ENCODE assay signal across 1 cellular context in the genomic region with DNA sequence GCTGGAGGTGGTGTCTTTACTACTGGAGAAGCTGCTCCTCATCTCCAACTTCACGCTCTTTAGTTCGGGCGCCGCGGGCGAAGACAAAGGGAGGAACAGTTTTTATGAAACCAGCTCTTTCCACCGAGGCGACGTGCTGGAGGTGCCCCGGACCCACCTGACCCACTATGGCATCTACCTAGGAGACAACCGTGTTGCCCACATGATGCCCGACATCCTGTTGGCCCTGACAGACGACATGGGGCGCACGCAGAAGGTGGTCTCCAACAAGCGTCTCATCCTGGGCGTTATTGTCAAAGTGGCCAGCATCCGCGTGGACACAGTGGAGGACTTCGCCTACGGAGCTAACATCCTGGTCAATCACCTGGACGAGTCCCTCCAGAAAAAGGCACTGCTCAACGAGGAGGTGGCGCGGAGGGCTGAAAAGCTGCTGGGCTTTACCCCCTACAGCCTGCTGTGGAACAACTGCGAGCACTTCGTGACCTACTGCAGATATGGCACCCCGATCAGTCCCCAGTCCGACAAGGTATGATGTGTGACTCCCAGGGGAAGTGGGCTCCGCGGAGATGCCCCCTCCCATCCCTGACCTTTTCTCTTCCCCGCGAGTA.
TF ChIP-seq lines count a peak whose summit lies in the region.

No MANE protein-coding gene starts in this region.

TF ChIP-seq in IMR-90, 13 proteins besides CTCF, POLR2A, EP300 and RAD21:
- no peak for TF ChIP-seq ELK1 (IDR thresholded peaks at IDR 0.05; ENCODE audit: borderline replicate concordance, low read depth, low read length)
- TF ChIP-seq, protein P1, sequence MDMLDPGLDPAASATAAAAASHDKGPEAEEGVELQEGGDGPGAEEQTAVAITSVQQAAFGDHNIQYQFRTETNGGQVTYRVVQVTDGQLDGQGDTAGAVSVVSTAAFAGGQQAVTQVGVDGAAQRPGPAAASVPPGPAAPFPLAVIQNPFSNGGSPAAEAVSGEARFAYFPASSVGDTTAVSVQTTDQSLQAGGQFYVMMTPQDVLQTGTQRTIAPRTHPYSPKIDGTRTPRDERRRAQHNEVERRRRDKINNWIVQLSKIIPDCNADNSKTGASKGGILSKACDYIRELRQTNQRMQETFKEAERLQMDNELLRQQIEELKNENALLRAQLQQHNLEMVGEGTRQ (IDR thresholded peaks at IDR 0.05; ENCODE audit: low read depth, low read length) = no peak
- no peak for TF ChIP-seq RCOR1 (IDR thresholded peaks at IDR 0.05; ENCODE audit: insufficient replicate concordance, low read length)
